8 cellular contexts compared by ENCODE assay signal in genomic region chr19:18274776-18275356, GRCh38. TPM values are rescaled to one million over a fixed set of nuclear protein-coding genes. Genes with fewer than 3 reads are reported as not detected.
A peak's percentile ranks its signal among the peaks of the same experiment; 100 is the strongest.
DNase-seq lines count a peak whose midpoint lies in the region; ATAC-seq lines count a peak whose summit lies in the region.

No MANE protein-coding gene starts in this region.

- no peak overlapping the region for H3K4me3 ChIP-seq in BLaER1 treated with 17β-estradiol and CSF1 and Interleukin-3, amounts not matched to agents 10 nM and 100 nM
- H3K4me3 ChIP-seq in skeletal muscle satellite cell (ENCODE audit: low read length), result peak overlapping the region; percentile 19

- no peak for ATAC-seq in GM21529 (IDR thresholded peaks at IDR 0.05; ENCODE audit: unreplicated experiment)

- peak overlapping the region in 6 of 11 experiments; percentile 17 to 77 (median 56); a peak in 11 of 22 replicates for H3K4me2 ChIP-seq in BLaER1 treated with 17β-estradiol and CSF1 and Interleukin-3, amounts not matched to agents 10 nM and 100 nM
- H3K4me2 ChIP-seq in skeletal muscle satellite cell (ENCODE audit: low read length), result peak overlapping the region; percentile 64

- DNase-seq in LHCN-M2 (ENCODE audit: low read depth) (peak; percentile 88), anterior cingulate cortex (lab: John Stamatoyannopoulos, UW) (peak in 55 of 58 donors; percentile 8 to 86 (median 66)), hepatic stellate cell (ENCODE audit: low spot score) (peak; percentile 91), cortex of kidney (lab: John Stamatoyannopoulos, UW) (no peak), T-helper 1 cell (no peak)

- H3K4me1 ChIP-seq in BLaER1 treated with 17β-estradiol and CSF1 and Interleukin-3, amounts not matched to agents 10 nM and 100 nM, result peaks cover 21 to 47% (median 39%) of the 10 kb centered on the region in 10 experiments
- peaks cover 33% of the 10 kb centered on the region for H3K4me1 ChIP-seq in skeletal muscle satellite cell (ENCODE audit: control insufficient read depth, insufficient read depth, low read length)

- H3K9me3 ChIP-seq in BLaER1 treated with 17β-estradiol and CSF1 and Interleukin-3, amounts not matched to agents 10 nM and 100 nM (replicated peaks in 1 of 11), result no peaks in the 10 kb centered on the region
- no peaks in the 10 kb centered on the region for H3K9me3 ChIP-seq in skeletal muscle satellite cell (replicated peaks; ENCODE audit: low read length)

- 0 out of 22 replicates have a peak overlapping the region, but pooled peaks of 1 of the 11 experiments have one; percentile 7 for H3K27ac ChIP-seq in BLaER1 treated with 17β-estradiol and CSF1 and Interleukin-3, amounts not matched to agents 10 nM and 100 nM

- H3K36me3 ChIP-seq in BLaER1 treated with 17β-estradiol and CSF1 and Interleukin-3, amounts not matched to agents 10 nM and 100 nM, result peaks cover 26 to 56% (median 45%) of the 10 kb centered on the region in 11 experiments
- peaks cover 14% of the 10 kb centered on the region for H3K36me3 ChIP-seq in skeletal muscle satellite cell (ENCODE audit: insufficient read depth, low read length)

- H3K9ac ChIP-seq in BLaER1 treated with 17β-estradiol and CSF1 and Interleukin-3, amounts not matched to agents 10 nM and 100 nM, result peak overlapping the region in 3 of 11 experiments; percentile 7 to 48 (median 47); a peak in 2 of 22 replicates
- H3K9ac ChIP-seq in skeletal muscle satellite cell (ENCODE audit: low read depth, low read length), result peak overlapping the region; percentile 47

- H3K27me3 ChIP-seq in BLaER1 treated with 17β-estradiol and CSF1 and Interleukin-3, amounts not matched to agents 10 nM and 100 nM, result no peaks in the 10 kb centered on the region
- no peaks in the 10 kb centered on the region for H3K27me3 ChIP-seq in skeletal muscle satellite cell (ENCODE audit: control insufficient read depth, insufficient read depth, low read length)

- peaks cover 69 to 99% (median 84%) of the 10 kb centered on the region in 11 experiments for H4K20me1 ChIP-seq in BLaER1 treated with 17β-estradiol and CSF1 and Interleukin-3, amounts not matched to agents 10 nM and 100 nM

RNA-seq across cellular contexts. Expression of gene IQCN, which starts 0.6 kb away (rescaled TPM):
- total RNA-seq in LHCN-M2 (2014; rRNA removed), result 0.06 and 0.13 TPM in 2 replicates
- 0.27 TPM for polyA plus RNA-seq in LHCN-M2 (2012)
- total RNA-seq in skeletal muscle satellite cell (2012; rRNA removed), result 0.22 and 0.25 TPM in 2 replicates

RNA-seq across cellular contexts. Expression of gene JUND, which starts 6.6 kb away (rescaled TPM):
- 47.3 and 60.9 TPM in 2 replicates for total RNA-seq in LHCN-M2 (2014; rRNA removed)
- polyA plus RNA-seq in LHCN-M2 (2012), result 40.9 TPM
- total RNA-seq in skeletal muscle satellite cell (2012; rRNA removed), result 41.8 and 46.7 TPM in 2 replicates

RNA-seq across cellular contexts. Expression of gene LSM4, which starts 48.0 kb away (rescaled TPM):
- 376 and 434 TPM in 2 replicates for total RNA-seq in LHCN-M2 (2014; rRNA removed)
- polyA plus RNA-seq in LHCN-M2 (2012), result 268 TPM
- total RNA-seq in skeletal muscle satellite cell (2012; rRNA removed), result 146 and 166 TPM in 2 replicates

RNA-seq across cellular contexts. Expression of gene PDE4C, which starts 48.6 kb away (rescaled TPM):
- 0.17 and 0.26 TPM in 2 replicates for total RNA-seq in LHCN-M2 (2014; rRNA removed)
- polyA plus RNA-seq in LHCN-M2 (2012), result 0.21 TPM
- total RNA-seq in skeletal muscle satellite cell (2012; rRNA removed), result 0.44 and 2.0 TPM in 2 replicates

Comparison
In these comparisons a context has a peak if more than half of its experiments do, and no peak if none do; other contexts are left out.
1. DNase-seq: peak in LHCN-M2 (single experiment), anterior cingulate cortex (55 of 58) and hepatic stellate cell (single experiment); none in cortex of kidney (single experiment) and T-helper 1 cell (0 of 5).